In genomic region chr1:172599912-172600311, GRCh38 we compare ENCODE assay signal across 23 cellular contexts. TPM values are rescaled to one million over a fixed set of nuclear protein-coding genes. Genes with fewer than 3 reads are reported as not detected.
"Had no signal": no experiment of that assay in that cellular context is flagged by ENCODE, and none has a peak within 500 bp of the region (broad histone marks: within the 10 kb centered on the region; RNA-seq: fewer than 3 reads in every experiment).

No MANE protein-coding gene starts in this region.

- ATAC-seq: naive thymus-derived CD8-positive, alpha-beta T cell; sciatic nerve; stimulated activated naive B cell treated with anti-CD40 and anti-IgM and Interleukin-4, amounts not matched to agents 10 μg/mL and 1 μg/mL and 100 μg/mL, for 72 hours; stimulated activated naive CD8-positive, alpha-beta T cell treated with anti-CD3 and anti-CD28 coated beads, Interleukin-15, amount 100 ng/mL, for 72 hours had no signal

- H3K4me2 ChIP-seq: hepatocyte had no signal

- H3K4me3 ChIP-seq: dorsolateral prefrontal cortex, esophagus squamous epithelium, hepatocyte, thoracic aorta, transverse colon had no signal

- H2AFZ ChIP-seq: hepatocyte had no signal

- H3K9me3 ChIP-seq: esophagus squamous epithelium, thoracic aorta, transverse colon had no signal

- DNase-seq: cortex of kidney; dorsolateral prefrontal cortex; effector CD8-positive, alpha-beta T cell; esophagus squamous epithelium; foreskin melanocyte; head of caudate nucleus; naive thymus-derived CD8-positive, alpha-beta T cell; posterior cingulate gyrus; stimulated activated CD4-positive, alpha-beta T cell treated with anti-CD3 and anti-CD28 coated beads, Interleukin-2, amount 100 ng/mL, for 24 hours; stimulated activated CD4-positive, alpha-beta T cell treated with anti-CD3 and anti-CD28 coated beads, Interleukin-4, amount 100 ng/mL, for 4 hours; stimulated activated naive B cell treated with anti-CD40 and anti-IgM and Interleukin-4, amounts not matched to agents 10 μg/mL and 1 μg/mL and 100 μg/mL, for 72 hours; stimulated activated naive CD8-positive, alpha-beta T cell treated with anti-CD3 and anti-CD28 coated beads, Interleukin-15, amount 100 ng/mL, for 72 hours; transverse colon had no signal

- H3K27ac ChIP-seq: esophagus squamous epithelium, hepatocyte, thoracic aorta, transverse colon had no signal

- H3K4me1 ChIP-seq: esophagus squamous epithelium, transverse colon had no signal

- H3K27me3 ChIP-seq: dorsolateral prefrontal cortex, esophagus squamous epithelium, hepatocyte, transverse colon had no signal

RNA-seq across cellular contexts. Expression of gene FASLG, which starts 59.0 kb away (rescaled TPM):
- total RNA-seq: hepatocyte, kidney epithelial cell, lung microvascular endothelial cell, mesenteric fat pad, osteocyte, pulmonary artery endothelial cell, subcutaneous adipose tissue, thoracic aorta had no signal
- polyA plus RNA-seq: hepatocyte, neural cell had no signal
